8 cellular contexts compared by ENCODE assay signal in the genomic region with DNA sequence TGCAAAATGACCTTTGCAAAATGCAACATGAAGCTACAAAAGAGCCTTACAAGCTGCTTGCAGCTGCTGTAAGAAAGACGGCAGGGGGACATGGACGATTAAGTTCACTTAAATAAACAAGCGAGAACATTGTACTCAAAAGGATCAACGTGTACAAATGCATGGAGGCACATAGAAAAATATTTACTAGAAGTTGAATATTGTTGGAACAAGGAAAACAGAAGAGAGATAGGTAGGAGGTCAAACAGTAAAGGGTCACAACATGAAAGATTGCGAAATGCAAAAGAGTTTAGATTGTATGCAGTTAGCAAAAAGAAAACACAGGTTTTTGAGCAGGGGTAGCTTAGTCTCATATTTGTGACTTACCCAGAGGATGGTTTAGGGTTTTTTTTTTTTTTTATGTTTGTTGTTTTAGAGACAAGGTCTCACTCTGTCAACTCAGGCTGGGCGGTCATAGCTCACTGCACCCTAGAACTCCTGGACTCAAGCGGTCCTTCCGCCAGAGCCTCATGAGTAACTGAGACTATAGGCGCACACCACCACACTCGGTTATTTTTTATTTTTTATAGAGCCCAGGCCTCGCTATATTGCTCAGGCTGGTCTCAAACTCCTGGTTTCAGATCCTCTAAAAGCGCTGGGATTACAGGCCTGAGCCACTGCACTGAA. TPM values are rescaled to one million over a fixed set of nuclear protein-coding genes. Genes with fewer than 3 reads are reported as not detected.
DNase-seq lines count a peak whose midpoint lies in the region; ATAC-seq and TF ChIP-seq lines count a peak whose summit lies in the region.

No MANE protein-coding gene starts in this region.

- TF ChIP-seq POLR2A in esophagus muscularis mucosa (IDR thresholded peaks at IDR 0.05; ENCODE audit: low read depth), result no peak

- intact Hi-C loops in Caco-2 (cut with micrococcal nuclease; ENCODE audit: unreplicated experiment), result loop anchor here (2.0 to 10.0 kb wide), 2 partner anchors 137 to 361 kb away; a partner anchor contains a TSS
- intact Hi-C loops in esophagus muscularis mucosa (cut with DNase I), result loop anchor here (10.0 kb wide), 2 partner anchors 139 to 599 kb away; a partner anchor contains a TSS

- H3K4me1 ChIP-seq in Caco-2 (0 out of 2 replicates have a peak, but pooled peaks cover 5% of the 10 kb centered on the region), esophagus muscularis mucosa (peaks cover 0 to 19% (median 13%) of the 10 kb centered on the region in 4 donors)

- H3K36me3 ChIP-seq in Caco-2 (ENCODE audit: control insufficient read depth, insufficient read depth, low read length) (no peaks in the 10 kb centered on the region), esophagus muscularis mucosa (peaks cover 0 to 13% (median 6%) of the 10 kb centered on the region in 4 donors)

- CTCF ChIA-PET in Caco-2 (lab: Charles Lee), result no interaction called here

- DNase-seq in Caco-2 (no peak), NCI-H1092 treated with DMSO at 0.1 percent for 48 hours (lab: John Stamatoyannopoulos, UW) (peak; percentile 70), esophagus muscularis mucosa (ENCODE audit: extremely low spot score) (no peak), GM20000 (ENCODE audit: low spot score) (no peak), H4 (ENCODE audit: low spot score) (no peak)

- H3K9me3 Mint-ChIP-seq in Caco-2 (ENCODE audit: unreplicated experiment) (no peaks in the 10 kb centered on the region), nephron (peaks cover 9% of the 10 kb centered on the region)
- no peaks in the 10 kb centered on the region for H3K9me3 Mint-ChIP-seq in activated naive CD8-positive, alpha-beta T cell (ENCODE audit: low read depth)

- H3K27ac Mint-ChIP-seq in Caco-2 (ENCODE audit: unreplicated experiment) (peak overlapping the region; percentile 90), nephron (peak overlapping the region; percentile 96 to 100 (median 100))
- H3K27ac Mint-ChIP-seq in activated naive CD8-positive, alpha-beta T cell, result peak overlapping the region; percentile 94

- H3K36me3 Mint-ChIP-seq in Caco-2 (ENCODE audit: insufficient read depth, unreplicated experiment) (peaks cover 7% of the 10 kb centered on the region), nephron (ENCODE audit: low read depth) (peaks cover 7% of the 10 kb centered on the region)
- no peaks in the 10 kb centered on the region for H3K36me3 Mint-ChIP-seq in activated naive CD8-positive, alpha-beta T cell

- H3K4me3 Mint-ChIP-seq in Caco-2 (ENCODE audit: unreplicated experiment) (peak overlapping the region; percentile 89), nephron (peak overlapping the region; percentile 95 to 99 (median 98))
- peak overlapping the region; percentile 96 for H3K4me3 Mint-ChIP-seq in activated naive CD8-positive, alpha-beta T cell

- no peaks in the 10 kb centered on the region for H3K27me3 Mint-ChIP-seq in Caco-2 (ENCODE audit: insufficient read depth, unreplicated experiment)
- H3K27me3 Mint-ChIP-seq in activated naive CD8-positive, alpha-beta T cell, result no peaks in the 10 kb centered on the region
- H3K27me3 Mint-ChIP-seq in nephron (ENCODE audit: low read depth), result no peaks in the 10 kb centered on the region

- H3K9me3 ChIP-seq in Caco-2 (no peaks in the 10 kb centered on the region), esophagus muscularis mucosa (no peaks in the 10 kb centered on the region)

- H3K4me1 Mint-ChIP-seq in Caco-2 (ENCODE audit: low read depth, unreplicated experiment) (peaks cover 6% of the 10 kb centered on the region), nephron (peaks cover 6% of the 10 kb centered on the region)
- H3K4me1 Mint-ChIP-seq in activated naive CD8-positive, alpha-beta T cell (ENCODE audit: low read depth), result peaks cover 13% of the 10 kb centered on the region

- no TSS peak for BruUV-seq in Caco-2 (replicated peaks; lab: Mats Ljungman, UMichigan)

- TF ChIP-seq EP300 in esophagus muscularis mucosa (IDR thresholded peaks at IDR 0.05), result no peak

- TF ChIP-seq CTCF in Caco-2 (IDR thresholded peaks at IDR 0.05; ENCODE audit: insufficient read depth in 1 of 2, low read depth in 1 of 2, low read length in 1 of 2, severe bottlenecking in 1 of 2, unreplicated experiment in 1 of 2), result no peak
- no peak for TF ChIP-seq CTCF in nephron (IDR thresholded peaks at IDR 0.05; ENCODE audit: unreplicated experiment in 3 of 3)
- no peak for TF ChIP-seq CTCF in esophagus muscularis mucosa (IDR thresholded peaks at IDR 0.05)
- TF ChIP-seq CTCF in GM20000 (IDR thresholded peaks at IDR 0.05; ENCODE audit: extremely low read depth, missing control alignments), result no peak

- peak overlapping the region in 2 of 4 donors; percentile 92 to 96 for H3K27ac ChIP-seq in esophagus muscularis mucosa (replicated peaks in 1 of 4)

- WGBS in esophagus muscularis mucosa, result 82% methylated on average over 12 of the region's 12 CpGs

- no peak for ATAC-seq in GM19035 (IDR thresholded peaks at IDR 0.05; ENCODE audit: unreplicated experiment)

- H3K4me3 ChIP-seq in Caco-2 (ENCODE audit: low read depth, low read length), result peak overlapping the region; percentile 32
- no peak overlapping the region for H3K4me3 ChIP-seq in esophagus muscularis mucosa

- POLR2A ChIA-PET in Caco-2 (lab: Charles Lee), result no interaction called here

- H3K27me3 ChIP-seq in Caco-2 (replicated peaks; ENCODE audit: control insufficient read depth, insufficient read depth, low read length) (no peaks in the 10 kb centered on the region), esophagus muscularis mucosa (no peaks in the 10 kb centered on the region)

RNA-seq across cellular contexts. Expression of a gene that starts 1.4 kb away (rescaled TPM):
- total RNA-seq in Caco-2 (2022) (23.3 and 26.7 TPM in 2 replicates), esophagus muscularis mucosa (10 to 100 TPM; 18.5 to 28.7 (median 22.8) TPM)
- total RNA-seq in H4 (2014; rRNA removed; shearing (Covaris generic)), result 7.6 and 10.6 TPM in 2 replicates
